ENCODE assay signal across 1 cellular context in the genomic region with DNA sequence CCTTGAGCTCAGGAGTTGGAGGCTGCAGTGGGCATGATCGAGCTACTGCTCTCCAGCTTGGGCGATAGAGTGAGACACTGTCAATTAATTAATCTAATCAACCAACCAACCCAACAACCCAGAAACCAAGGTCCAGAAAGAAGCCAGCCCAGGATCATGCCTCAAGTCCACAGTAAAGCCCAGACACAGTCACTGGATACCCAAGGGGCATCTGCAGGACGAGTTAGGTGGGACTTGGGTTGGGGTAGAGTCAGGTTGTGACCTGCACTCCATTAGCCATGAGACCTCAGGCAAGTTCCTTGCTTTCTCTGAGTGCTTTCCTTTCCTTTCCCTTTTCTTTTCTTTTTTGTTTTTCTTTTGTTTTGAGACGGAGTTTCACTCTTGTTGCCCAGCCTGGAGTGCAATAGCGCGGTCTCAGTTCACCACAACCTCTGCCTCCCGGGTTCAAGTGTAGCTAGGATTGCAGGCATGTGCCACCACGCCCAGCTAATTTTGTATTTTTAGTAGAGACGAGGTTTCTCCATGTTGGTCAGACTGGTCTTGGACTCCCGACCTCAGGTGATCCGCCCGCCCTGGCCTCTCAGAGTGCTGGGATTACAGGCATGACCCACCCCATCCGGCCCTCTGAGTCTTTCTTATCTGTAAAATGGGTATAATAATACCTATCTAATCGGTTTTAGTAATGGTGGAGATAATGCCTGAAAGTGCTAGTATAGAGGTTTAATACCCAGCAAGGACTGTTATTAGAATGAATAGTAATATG.
TF ChIP-seq lines count a peak whose summit lies in the region.

No MANE protein-coding gene starts in this region.

TF ChIP-seq in HCT116, 20 proteins besides CTCF, POLR2A, EP300 and RAD21 (continued from another document):
- TF ChIP-seq, protein P1, sequence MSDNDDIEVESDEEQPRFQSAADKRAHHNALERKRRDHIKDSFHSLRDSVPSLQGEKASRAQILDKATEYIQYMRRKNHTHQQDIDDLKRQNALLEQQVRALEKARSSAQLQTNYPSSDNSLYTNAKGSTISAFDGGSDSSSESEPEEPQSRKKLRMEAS (IDR thresholded peaks at IDR 0.05), result no peak
- TF ChIP-seq, protein P2, sequence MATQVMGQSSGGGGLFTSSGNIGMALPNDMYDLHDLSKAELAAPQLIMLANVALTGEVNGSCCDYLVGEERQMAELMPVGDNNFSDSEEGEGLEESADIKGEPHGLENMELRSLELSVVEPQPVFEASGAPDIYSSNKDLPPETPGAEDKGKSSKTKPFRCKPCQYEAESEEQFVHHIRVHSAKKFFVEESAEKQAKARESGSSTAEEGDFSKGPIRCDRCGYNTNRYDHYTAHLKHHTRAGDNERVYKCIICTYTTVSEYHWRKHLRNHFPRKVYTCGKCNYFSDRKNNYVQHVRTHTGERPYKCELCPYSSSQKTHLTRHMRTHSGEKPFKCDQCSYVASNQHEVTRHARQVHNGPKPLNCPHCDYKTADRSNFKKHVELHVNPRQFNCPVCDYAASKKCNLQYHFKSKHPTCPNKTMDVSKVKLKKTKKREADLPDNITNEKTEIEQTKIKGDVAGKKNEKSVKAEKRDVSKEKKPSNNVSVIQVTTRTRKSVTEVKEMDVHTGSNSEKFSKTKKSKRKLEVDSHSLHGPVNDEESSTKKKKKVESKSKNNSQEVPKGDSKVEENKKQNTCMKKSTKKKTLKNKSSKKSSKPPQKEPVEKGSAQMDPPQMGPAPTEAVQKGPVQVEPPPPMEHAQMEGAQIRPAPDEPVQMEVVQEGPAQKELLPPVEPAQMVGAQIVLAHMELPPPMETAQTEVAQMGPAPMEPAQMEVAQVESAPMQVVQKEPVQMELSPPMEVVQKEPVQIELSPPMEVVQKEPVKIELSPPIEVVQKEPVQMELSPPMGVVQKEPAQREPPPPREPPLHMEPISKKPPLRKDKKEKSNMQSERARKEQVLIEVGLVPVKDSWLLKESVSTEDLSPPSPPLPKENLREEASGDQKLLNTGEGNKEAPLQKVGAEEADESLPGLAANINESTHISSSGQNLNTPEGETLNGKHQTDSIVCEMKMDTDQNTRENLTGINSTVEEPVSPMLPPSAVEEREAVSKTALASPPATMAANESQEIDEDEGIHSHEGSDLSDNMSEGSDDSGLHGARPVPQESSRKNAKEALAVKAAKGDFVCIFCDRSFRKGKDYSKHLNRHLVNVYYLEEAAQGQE (IDR thresholded peaks at IDR 0.05; ENCODE audit: low read depth), result no peak
- TF ChIP-seq EZH2phosphoT487 (IDR thresholded peaks at IDR 0.05; ENCODE audit: borderline replicate concordance) (no peak), TCF7L2 (IDR thresholded peaks at IDR 0.05; ENCODE audit: borderline replicate concordance, extremely low read depth, insufficient read depth, insufficient read length) (no peak), ZNF274 (IDR thresholded peaks at IDR 0.05; ENCODE audit: low read depth, low read length) (no peak), SIN3A (IDR thresholded peaks at IDR 0.05; ENCODE audit: low read depth) (no peak), EZH2 (IDR thresholded peaks at IDR 0.05) (no peak), JUND (IDR thresholded peaks at IDR 0.05) (no peak), ZFX (IDR thresholded peaks at IDR 0.05) (no peak), SP1 (IDR thresholded peaks at IDR 0.05; ENCODE audit: low read depth) (no peak), CEBPB (IDR thresholded peaks at IDR 0.05; ENCODE audit: low read depth) (no peak)
TF ChIP-seq in HCT116: peak in this region for 0.
